ENCODE assay signal across 13 cellular contexts in the genomic region with DNA sequence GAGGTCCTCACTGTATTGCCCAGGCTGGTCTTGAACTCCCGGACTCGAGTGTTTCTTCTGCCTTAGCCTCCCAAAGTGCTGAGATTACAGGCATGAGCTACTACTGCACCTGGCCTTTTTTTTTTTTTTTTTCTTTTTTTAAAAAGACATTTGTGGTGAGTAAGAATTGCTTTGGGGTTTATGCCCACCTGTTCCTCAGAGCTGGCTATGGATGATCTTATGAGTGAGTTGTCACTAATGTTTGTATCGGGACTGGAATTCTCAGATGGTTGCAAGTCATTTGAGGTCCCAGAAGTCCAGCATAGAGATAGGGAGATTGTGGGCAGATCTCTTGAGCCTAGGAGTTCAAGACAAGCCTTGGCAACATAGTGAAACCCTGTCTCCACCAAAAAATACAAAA. TPM values are rescaled to one million over a fixed set of nuclear protein-coding genes. Genes with fewer than 3 reads are reported as not detected.
DNase-seq lines count a peak whose midpoint lies in the region; ATAC-seq and TF ChIP-seq lines count a peak whose summit lies in the region.
"Had no signal": no experiment of that assay in that cellular context is flagged by ENCODE, and none has a peak within 500 bp of the region (broad histone marks: within the 10 kb centered on the region; RNA-seq: fewer than 3 reads in every experiment).

No MANE protein-coding gene starts in this region.

- H3K9me3 ChIP-seq in T-helper 17 cell (ENCODE audit: control insufficient read depth, low read length, poor library complexity, severe bottlenecking) (no peaks in the 10 kb centered on the region), gastrocnemius medialis (no peaks in the 10 kb centered on the region), right cardiac atrium (ENCODE audit: control insufficient read depth, low read length) (no peaks in the 10 kb centered on the region)

- no peak for TF ChIP-seq CTCF in natural killer cell (IDR thresholded peaks at IDR 0.05)
- TF ChIP-seq CTCF in gastrocnemius medialis (IDR thresholded peaks at IDR 0.05 in 4 of 5, conservative IDR thresholded peaks at IDR 0.05 in 1 of 5), result no peak

- ATAC-seq in activated T-cell treated with anti-CD3 and anti-CD28 coated beads, Interleukin-2, amount 50 U/mL, for 4 hours, result no peak
- ATAC-seq in T-helper 17 cell (no peak), natural killer cell (no peak), gastrocnemius medialis (no peak), right cardiac atrium (no peak), HG03521 (IDR thresholded peaks at IDR 0.05; ENCODE audit: unreplicated experiment) (no peak)

- peak overlapping the region in 3 of 4 donors; percentile 13 to 60 (median 42) for H3K27ac ChIP-seq in gastrocnemius medialis
- no peak overlapping the region for H3K27ac ChIP-seq in right cardiac atrium (ENCODE audit: low read length)
- H3K27ac ChIP-seq: 22Rv1, GM23248 had no signal

- no peak overlapping the region for H3K4me3 ChIP-seq in gastrocnemius medialis
- no peak overlapping the region for H3K4me3 ChIP-seq in right cardiac atrium (ENCODE audit: low read length)
- H3K4me3 ChIP-seq: GM23248 had no signal

- H3K36me3 Mint-ChIP-seq in activated T-cell treated with anti-CD3 and anti-CD28 coated beads, Interleukin-2, amount 50 U/mL, for 24 hours (ENCODE audit: low read depth), result peaks cover 81% of the 10 kb centered on the region
- peaks cover 32% of the 10 kb centered on the region for H3K36me3 Mint-ChIP-seq in activated T-cell treated with anti-CD3 and anti-CD28 coated beads, Interleukin-2, amount 50 U/mL, for 4 hours (ENCODE audit: insufficient read depth)
- H3K36me3 Mint-ChIP-seq in T-helper 17 cell (ENCODE audit: low read depth) (peaks cover 6% of the 10 kb centered on the region), natural killer cell (no peaks in the 10 kb centered on the region)

- intact Hi-C loops in natural killer cell (cut with micrococcal nuclease), result loop anchor here (5.0 kb wide), 1 partner anchor 60 kb away; no protein-coding TSS in a partner anchor
- intact Hi-C loops in gastrocnemius medialis (cut with DNase I; ENCODE audit: low total_unique reads), result no loop called here
- intact Hi-C loops in right cardiac atrium (cut with DNase I), result loop anchor here in 1 of 4 donors (10.0 kb wide), 1 partner anchor 62 kb away; no protein-coding TSS in a partner anchor

- in situ Hi-C loops in gastrocnemius medialis (cut with MboI; ENCODE audit: low sequenced_read_pairs in 4 of 4), result no loop called here

- peaks cover 22 to 25% of the 10 kb centered on the region in 2 donors for H3K4me1 ChIP-seq in gastrocnemius medialis
- peaks cover 2% of the 10 kb centered on the region for H3K4me1 ChIP-seq in right cardiac atrium (ENCODE audit: control insufficient read depth, insufficient read depth, low read length)

- TF ChIP-seq POLR2A in gastrocnemius medialis (IDR thresholded peaks at IDR 0.05), result no peak

- H3K4me3 Mint-ChIP-seq in activated T-cell treated with anti-CD3 and anti-CD28 coated beads, Interleukin-2, amount 50 U/mL, for 24 hours, result no peak overlapping the region
- H3K4me3 Mint-ChIP-seq in activated T-cell treated with anti-CD3 and anti-CD28 coated beads, Interleukin-2, amount 50 U/mL, for 4 hours, result no peak overlapping the region
- H3K4me3 Mint-ChIP-seq in T-helper 17 cell (no peak overlapping the region), natural killer cell (peak overlapping the region; percentile 15)
- H3K4me3 Mint-ChIP-seq: CD14-positive monocyte had no signal

- no peak for DNase-seq in activated T-cell treated with anti-CD3 and anti-CD28 coated beads, Interleukin-2, amount 50 U/mL, for 24 hours
- no peak for DNase-seq in activated T-cell treated with anti-CD3 and anti-CD28 coated beads, Interleukin-2, amount 50 U/mL, for 4 hours
- DNase-seq in T-helper 17 cell (no peak), natural killer cell (no peak), gastrocnemius medialis (no peak), NCI-H2196 (lab: John Stamatoyannopoulos, UW; ENCODE audit: unreplicated experiment) (no peak), right cardiac atrium (no peak)
- DNase-seq: Calu3, DMS 273 treated with DMSO at 0.1 percent for 48 hours, GM23248 had no signal

- H3K9me3 Mint-ChIP-seq in activated T-cell treated with anti-CD3 and anti-CD28 coated beads, Interleukin-2, amount 50 U/mL, for 24 hours, result no peaks in the 10 kb centered on the region
- no peaks in the 10 kb centered on the region for H3K9me3 Mint-ChIP-seq in activated T-cell treated with anti-CD3 and anti-CD28 coated beads, Interleukin-2, amount 50 U/mL, for 4 hours
- no peaks in the 10 kb centered on the region for H3K9me3 Mint-ChIP-seq in natural killer cell
- H3K9me3 Mint-ChIP-seq: CD14-positive monocyte had no signal

- WGBS in right cardiac atrium, result 82% methylated on average over 3 of the region's 3 CpGs

- H3K36me3 ChIP-seq in gastrocnemius medialis, result peaks cover 0 to 36% of the 10 kb centered on the region in 2 donors

- no peaks in the 10 kb centered on the region for H3K27me3 Mint-ChIP-seq in activated T-cell treated with anti-CD3 and anti-CD28 coated beads, Interleukin-2, amount 50 U/mL, for 24 hours
- no peaks in the 10 kb centered on the region for H3K27me3 Mint-ChIP-seq in activated T-cell treated with anti-CD3 and anti-CD28 coated beads, Interleukin-2, amount 50 U/mL, for 4 hours (ENCODE audit: low read depth)
- H3K27me3 Mint-ChIP-seq in T-helper 17 cell (no peaks in the 10 kb centered on the region), natural killer cell (ENCODE audit: low read depth in 2 of 2) (no peaks in the 10 kb centered on the region)

- peaks cover 22% of the 10 kb centered on the region for H3K4me1 Mint-ChIP-seq in activated T-cell treated with anti-CD3 and anti-CD28 coated beads, Interleukin-2, amount 50 U/mL, for 24 hours (ENCODE audit: low read depth)
- peaks cover 19% of the 10 kb centered on the region for H3K4me1 Mint-ChIP-seq in activated T-cell treated with anti-CD3 and anti-CD28 coated beads, Interleukin-2, amount 50 U/mL, for 4 hours (ENCODE audit: low read depth)
- H3K4me1 Mint-ChIP-seq in T-helper 17 cell (peaks cover 23% of the 10 kb centered on the region), natural killer cell (peaks cover 39 to 43% of the 10 kb centered on the region in 2 donors)

- H3K27ac Mint-ChIP-seq in activated T-cell treated with anti-CD3 and anti-CD28 coated beads, Interleukin-2, amount 50 U/mL, for 24 hours, result peak overlapping the region; percentile 22
- H3K27ac Mint-ChIP-seq in T-helper 17 cell (peak overlapping the region; percentile 68), natural killer cell (peak overlapping the region; percentile 41 to 56)

- H3K27me3 ChIP-seq in gastrocnemius medialis, result no peaks in the 10 kb centered on the region
- H3K27me3 ChIP-seq in right cardiac atrium (ENCODE audit: control insufficient read depth, insufficient read depth), result no peaks in the 10 kb centered on the region

RNA-seq across cellular contexts. Expression of a gene that starts 35.2 kb away (rescaled TPM):
- 10 to 100 TPM; 12.4 to 13.3 (median 13.0) TPM for total RNA-seq in activated T-cell treated with anti-CD3 and anti-CD28 coated beads, Interleukin-2, amount 50 U/mL, for 4 hours
- total RNA-seq in T-helper 17 cell (10 to 100 TPM; 19.4 to 21.3 TPM), natural killer cell (10 to 100 TPM; 18.0 to 20.5 (median 18.8) TPM), gastrocnemius medialis (10 to 100 TPM; 51.2 to 91.1 (median 74.6) TPM), right cardiac atrium (10 to 100 TPM; 25.3 to 32.2 (median 29.0) TPM)
- 14.4 TPM for polyA plus RNA-seq in right cardiac atrium
